In genomic region chr3:39137991-39138803, GRCh38 we compare ENCODE assay signal across 15 cellular contexts. TPM values are rescaled to one million over a fixed set of nuclear protein-coding genes. Genes with fewer than 3 reads are reported as not detected.
A peak's percentile ranks its signal among the peaks of the same experiment; 100 is the strongest.
DNase-seq lines count a peak whose midpoint lies in the region; ATAC-seq and TF ChIP-seq lines count a peak whose summit lies in the region.
"Had no signal": no experiment of that assay in that cellular context is flagged by ENCODE, and none has a peak within 500 bp of the region (broad histone marks: within the 10 kb centered on the region; RNA-seq: fewer than 3 reads in every experiment).

No MANE protein-coding gene starts in this region.

- peak overlapping the region; percentile 68 for H3K27ac Mint-ChIP-seq in CD4-positive, alpha-beta T cell
- peak overlapping the region; percentile 75 for H3K27ac Mint-ChIP-seq in nephron progenitor cell

- H3K9me3 ChIP-seq in CD4-positive, alpha-beta T cell (ENCODE audit: control insufficient read depth, low read length): no peaks in the 10 kb centered on the region
- no peaks in the 10 kb centered on the region for H3K9me3 ChIP-seq in IMR-90 (ENCODE audit: control insufficient read depth, insufficient read depth, low read length)
- H3K9me3 ChIP-seq: mucosa of descending colon, psoas muscle, transverse colon had no signal

- peak; percentile 42; the same call in 1 of the 2 replicates for TF ChIP-seq POLR2A in IMR-90 (IDR thresholded peaks at IDR 0.05; ENCODE audit: low read depth, low read length)

- no peak for TF ChIP-seq RAD21 in IMR-90 (IDR thresholded peaks at IDR 0.05; ENCODE audit: low read length)

- peaks cover 6 to 46% of the 10 kb centered on the region in 2 experiments for H3K79me1 ChIP-seq in IMR-90 (ENCODE audit: low read depth in 1 of 2, low read length in 2 of 2)

- H3K14ac ChIP-seq in IMR-90 (replicated peaks; ENCODE audit: low read depth, low read length): no peak overlapping the region

- no peak for TF ChIP-seq CTCF in CD4-positive, alpha-beta T cell (IDR thresholded peaks at IDR 0.05)
- TF ChIP-seq CTCF in IMR-90 (conservative IDR thresholded peaks at IDR 0.05; ENCODE audit: low read depth, low read length) (no peak), nephron progenitor cell (IDR thresholded peaks at IDR 0.05) (no peak)

- H4K91ac ChIP-seq in IMR-90 (ENCODE audit: insufficient read depth, low read depth, low read length): no peak overlapping the region

- no peak overlapping the region for H3K18ac ChIP-seq in IMR-90 (ENCODE audit: low read depth, low read length)

- no peaks in the 10 kb centered on the region for H3K9me3 Mint-ChIP-seq in CD4-positive, alpha-beta T cell
- H3K9me3 Mint-ChIP-seq in nephron progenitor cell: no peaks in the 10 kb centered on the region

- no peak overlapping the region for H3K4ac ChIP-seq in IMR-90 (ENCODE audit: low read depth, low read length)

- H3K9ac ChIP-seq in IMR-90 (ENCODE audit: low read depth, low read length): no peak overlapping the region

- no peak overlapping the region for H2AK9ac ChIP-seq in IMR-90 (replicated peaks; ENCODE audit: low read depth, low read length, poor library complexity)

- 100% methylated on average over 1 of the region's 10 CpGs; no CpG with 5 or more reads in 1 of the 2 experiments for WGBS in IMR-90 (ENCODE audit: extremely low coverage in 2 of 2, insufficient read length in 1 of 2), 2 experiments

- no peak overlapping the region for H4K5ac ChIP-seq in IMR-90 (ENCODE audit: low read depth, low read length)

- no peak overlapping the region for H4K8ac ChIP-seq in IMR-90 (ENCODE audit: low read depth in 2 of 2, low read length in 2 of 2)

- CTCF ChIA-PET in CD4-positive, alpha-beta T cell (lab: Charles Lee): no interaction called here
- CTCF ChIA-PET in IMR-90 (lab: Yijun Ruan, JAX): interaction anchor here (1.1 kb wide), 1 partner anchor 150 kb away, joined by 4 read pairs; no protein-coding TSS in a partner anchor

- peaks cover 53% of the 10 kb centered on the region for H4K20me1 ChIP-seq in IMR-90 (ENCODE audit: insufficient read depth, low read length)

- in situ Hi-C loops in IMR-90 (cut with MboI; ENCODE audit: low sequenced_read_pairs): no loop called here

- no peak overlapping the region for H3K4me2 ChIP-seq in IMR-90 (ENCODE audit: low read depth, low read length)

- H3K4me1 ChIP-seq in IMR-90 (ENCODE audit: control insufficient read depth, insufficient read depth, low read length): peaks cover 23% of the 10 kb centered on the region

- POLR2A ChIA-PET in CD4-positive, alpha-beta T cell (lab: Charles Lee): no interaction called here
- POLR2A ChIA-PET in IMR-90 (lab: Charles Lee; ENCODE audit: unreplicated experiment): no interaction called here

- H3K36me3 ChIP-seq in IMR-90 (ENCODE audit: control insufficient read depth, insufficient read depth, low read length): peaks cover 23% of the 10 kb centered on the region

- peaks cover 42% of the 10 kb centered on the region for H3K36me3 Mint-ChIP-seq in CD4-positive, alpha-beta T cell (ENCODE audit: low read depth)
- peaks cover 18% of the 10 kb centered on the region for H3K36me3 Mint-ChIP-seq in nephron progenitor cell (ENCODE audit: low read depth)

- H3K56ac ChIP-seq in IMR-90 (ENCODE audit: extremely low read depth, insufficient read depth, low read length): no peak overlapping the region

- no peak overlapping the region for H3K4me3 ChIP-seq in IMR-90 (ENCODE audit: insufficient read depth, low read depth, low read length)
- H3K4me3 ChIP-seq: cardiac muscle cell, mucosa of descending colon, psoas muscle, transverse colon had no signal

- no peak overlapping the region for H2BK20ac ChIP-seq in IMR-90 (ENCODE audit: low read depth, low read length)

- no peak overlapping the region for H2BK15ac ChIP-seq in IMR-90 (ENCODE audit: low read depth, low read length)

- no peak overlapping the region for H3K4me3 Mint-ChIP-seq in CD4-positive, alpha-beta T cell
- no peak overlapping the region for H3K4me3 Mint-ChIP-seq in nephron progenitor cell

- no peak overlapping the region for H3K27ac ChIP-seq in CD4-positive, alpha-beta T cell (ENCODE audit: low read depth, low read length)
- H3K27ac ChIP-seq in IMR-90 (ENCODE audit: insufficient read depth, low read length): no peak overlapping the region
- H3K27ac ChIP-seq: cardiac muscle cell, psoas muscle had no signal

- no peaks in the 10 kb centered on the region for H3K27me3 Mint-ChIP-seq in CD4-positive, alpha-beta T cell
- peaks cover 3% of the 10 kb centered on the region for H3K27me3 Mint-ChIP-seq in nephron progenitor cell (ENCODE audit: low read depth, poor library complexity)

- H2BK5ac ChIP-seq in IMR-90 (ENCODE audit: low read depth, low read length, poor library complexity, severe bottlenecking): no peak overlapping the region

- no peak overlapping the region for H2BK120ac ChIP-seq in IMR-90 (ENCODE audit: low read depth, low read length)

- H2AK5ac ChIP-seq in IMR-90 (ENCODE audit: low read depth, low read length): no peak overlapping the region

- H3K23ac ChIP-seq in IMR-90 (ENCODE audit: low read depth, low read length): no peak overlapping the region

- peaks cover 25% of the 10 kb centered on the region for H3K4me1 Mint-ChIP-seq in CD4-positive, alpha-beta T cell (ENCODE audit: low read depth)
- H3K4me1 Mint-ChIP-seq in nephron progenitor cell: peaks cover 5% of the 10 kb centered on the region

- peak; percentile 8 for ATAC-seq in CD4-positive, alpha-beta T cell (ENCODE audit: poor library complexity)
- no peak for ATAC-seq in IMR-90 (ENCODE audit: low read depth)
- ATAC-seq: mucosa of descending colon had no signal

- peaks cover 24% of the 10 kb centered on the region for H3K9me1 ChIP-seq in IMR-90 (ENCODE audit: insufficient read depth, low read length)

- no peak for DNase-seq in CD4-positive, alpha-beta T cell
- DNase-seq in IMR-90: no peak
- peak; percentile 9 for DNase-seq in central memory CD4-positive, alpha-beta T cell
- DNase-seq in nephron progenitor cell: no peak
- DNase-seq in NCI-H2171 treated with DMSO at 0.1 percent for 48 hours (lab: John Stamatoyannopoulos, UW): no peak
- DNase-seq in stimulated activated CD8-positive, alpha-beta memory T cell treated with anti-CD3 and anti-CD28 coated beads, Interleukin-4, amount 100 ng/mL, for 48 hours: no peak
- no peak for DNase-seq in LoVo (ENCODE audit: low spot score)
- DNase-seq in H4 (ENCODE audit: low spot score): no peak
- DNase-seq: activated CD4-positive, alpha-beta T cell treated with anti-CD3 and anti-CD28 coated beads for 4 hours; activated gamma-delta T cell; NCI-H510A had no signal

- intact Hi-C loops in CD4-positive, alpha-beta T cell (cut with DNase I, micrococcal nuclease): no loop called here
- intact Hi-C loops in IMR-90 (cut with micrococcal nuclease): no loop called here

- no peaks in the 10 kb centered on the region for H3K27me3 ChIP-seq in CD4-positive, alpha-beta T cell (ENCODE audit: control insufficient read depth, insufficient read depth, low read length)
- H3K27me3 ChIP-seq in IMR-90 (ENCODE audit: control insufficient read depth, insufficient read depth, low read length): no peaks in the 10 kb centered on the region
- H3K27me3 ChIP-seq: cardiac muscle cell, transverse colon had no signal

- no TSS peak for BruUV-seq in IMR-90 (replicated peaks; lab: Mats Ljungman, UMichigan)

- H2AFZ ChIP-seq in IMR-90 (replicated peaks; ENCODE audit: low read length, poor library complexity): no peak overlapping the region

- dilution Hi-C loops in IMR-90 (cut with HindIII; ENCODE audit: low sequenced_read_pairs, unreplicated experiment): no loop called here

TF ChIP-seq in IMR-90, 13 proteins besides CTCF, POLR2A, EP300 and RAD21 (continues in another document):
- TF ChIP-seq RFX5 (IDR thresholded peaks at IDR 0.05; ENCODE audit: low read depth, low read length): no peak
- TF ChIP-seq, protein P1, sequence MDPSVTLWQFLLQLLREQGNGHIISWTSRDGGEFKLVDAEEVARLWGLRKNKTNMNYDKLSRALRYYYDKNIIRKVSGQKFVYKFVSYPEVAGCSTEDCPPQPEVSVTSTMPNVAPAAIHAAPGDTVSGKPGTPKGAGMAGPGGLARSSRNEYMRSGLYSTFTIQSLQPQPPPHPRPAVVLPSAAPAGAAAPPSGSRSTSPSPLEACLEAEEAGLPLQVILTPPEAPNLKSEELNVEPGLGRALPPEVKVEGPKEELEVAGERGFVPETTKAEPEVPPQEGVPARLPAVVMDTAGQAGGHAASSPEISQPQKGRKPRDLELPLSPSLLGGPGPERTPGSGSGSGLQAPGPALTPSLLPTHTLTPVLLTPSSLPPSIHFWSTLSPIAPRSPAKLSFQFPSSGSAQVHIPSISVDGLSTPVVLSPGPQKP (IDR thresholded peaks at IDR 0.05; ENCODE audit: borderline replicate concordance, low read depth, low read length): no peak
- TF ChIP-seq CHD1 (IDR thresholded peaks at IDR 0.05; ENCODE audit: low read depth, low read length): no peak
- no peak for TF ChIP-seq MAZ (IDR thresholded peaks at IDR 0.05; ENCODE audit: borderline replicate concordance, low read depth, low read length)
- TF ChIP-seq RCOR1 (IDR thresholded peaks at IDR 0.05; ENCODE audit: insufficient replicate concordance, low read length): no peak
- no peak for TF ChIP-seq MXI1 (IDR thresholded peaks at IDR 0.05; ENCODE audit: borderline replicate concordance, low read depth, low read length)

RNA-seq across cellular contexts. Expression of gene CSRNP1, which starts 15.2 kb away (rescaled TPM):
- 100 to 1,000 TPM; 357 to 368 TPM for total RNA-seq in CD4-positive, alpha-beta T cell
- 22.8 TPM in 2 replicates for total RNA-seq in IMR-90 (2012; rRNA removed)
- polyA plus RNA-seq in IMR-90 (2012; rRNA removed): 16.5 and 23.1 TPM in 2 replicates
- polyA plus RNA-seq in IMR-90 (2012; cell fraction: cytosol; rRNA removed): 22.5 and 41.4 TPM in 2 replicates
- 80.9 and 92.7 TPM in 2 replicates for polyA plus RNA-seq in IMR-90 (2012; cell fraction: nucleus; rRNA removed; ENCODE audit: low replicate concordance)
- total RNA-seq in H4 (2014; rRNA removed; shearing (Covaris generic)): 3.8 and 4.3 TPM in 2 replicates

RNA-seq across cellular contexts. Expression of gene TTC21A, which starts 30.7 kb away (rescaled TPM):
- 1 to 10 TPM; 4.1 to 5.2 TPM for total RNA-seq in CD4-positive, alpha-beta T cell
- total RNA-seq in IMR-90 (2012; rRNA removed): 0.56 and 0.90 TPM in 2 replicates
- polyA plus RNA-seq in IMR-90 (2012; rRNA removed): 1.6 and 1.8 TPM in 2 replicates
- 0.38 and 0.93 TPM in 2 replicates for polyA plus RNA-seq in IMR-90 (2012; cell fraction: cytosol; rRNA removed)
- 10.7 and 13.0 TPM in 2 replicates for polyA plus RNA-seq in IMR-90 (2012; cell fraction: nucleus; rRNA removed; ENCODE audit: low replicate concordance)
- 0.25 and 0.35 TPM in 2 replicates for total RNA-seq in H4 (2014; rRNA removed; shearing (Covaris generic))

RNA-seq across cellular contexts. Expression of gene GORASP1, which starts 30.8 kb away (rescaled TPM):
- 10 to 100 TPM; 29.1 to 31.5 TPM for total RNA-seq in CD4-positive, alpha-beta T cell
- 25.8 and 35.0 TPM in 2 replicates for total RNA-seq in IMR-90 (2012; rRNA removed)
- polyA plus RNA-seq in IMR-90 (2012; rRNA removed): 56.6 and 58.9 TPM in 2 replicates
- polyA plus RNA-seq in IMR-90 (2012; cell fraction: cytosol; rRNA removed): 27.6 and 41.5 TPM in 2 replicates
- 133 and 180 TPM in 2 replicates for polyA plus RNA-seq in IMR-90 (2012; cell fraction: nucleus; rRNA removed; ENCODE audit: low replicate concordance)
- 12.3 and 24.4 TPM in 2 replicates for total RNA-seq in H4 (2014; rRNA removed; shearing (Covaris generic))

RNA-seq across cellular contexts. Expression of gene XIRP1, which starts 54.2 kb away (rescaled TPM):
- not detected for total RNA-seq in CD4-positive, alpha-beta T cell
- under 0.01 TPM in 2 replicates for total RNA-seq in IMR-90 (2012; rRNA removed)
- polyA plus RNA-seq in IMR-90 (2012; rRNA removed): 0.03 and 0.07 TPM in 2 replicates
- polyA plus RNA-seq in IMR-90 (2012; cell fraction: cytosol; rRNA removed): 0.04 TPM in 2 replicates
- polyA plus RNA-seq in IMR-90 (2012; cell fraction: nucleus; rRNA removed; ENCODE audit: low replicate concordance): 0.15 and 0.25 TPM in 2 replicates
- not detected in 2 replicates for total RNA-seq in H4 (2014; rRNA removed; shearing (Covaris generic))

Comparison
In these comparisons a context has a peak if more than half of its experiments do, and no peak if none do; other contexts are left out.
1. RNA of gene CSRNP1, which starts 15.2 kb away (total RNA-seq): 357 to 368 TPM in CD4-positive, alpha-beta T cell; 22.8 TPM in IMR-90 and 3.8 to 4.3 TPM in H4; every median in the first group is over 10 times any median in the second.